ENCODE assay signal across 21 cellular contexts in the genomic region with DNA sequence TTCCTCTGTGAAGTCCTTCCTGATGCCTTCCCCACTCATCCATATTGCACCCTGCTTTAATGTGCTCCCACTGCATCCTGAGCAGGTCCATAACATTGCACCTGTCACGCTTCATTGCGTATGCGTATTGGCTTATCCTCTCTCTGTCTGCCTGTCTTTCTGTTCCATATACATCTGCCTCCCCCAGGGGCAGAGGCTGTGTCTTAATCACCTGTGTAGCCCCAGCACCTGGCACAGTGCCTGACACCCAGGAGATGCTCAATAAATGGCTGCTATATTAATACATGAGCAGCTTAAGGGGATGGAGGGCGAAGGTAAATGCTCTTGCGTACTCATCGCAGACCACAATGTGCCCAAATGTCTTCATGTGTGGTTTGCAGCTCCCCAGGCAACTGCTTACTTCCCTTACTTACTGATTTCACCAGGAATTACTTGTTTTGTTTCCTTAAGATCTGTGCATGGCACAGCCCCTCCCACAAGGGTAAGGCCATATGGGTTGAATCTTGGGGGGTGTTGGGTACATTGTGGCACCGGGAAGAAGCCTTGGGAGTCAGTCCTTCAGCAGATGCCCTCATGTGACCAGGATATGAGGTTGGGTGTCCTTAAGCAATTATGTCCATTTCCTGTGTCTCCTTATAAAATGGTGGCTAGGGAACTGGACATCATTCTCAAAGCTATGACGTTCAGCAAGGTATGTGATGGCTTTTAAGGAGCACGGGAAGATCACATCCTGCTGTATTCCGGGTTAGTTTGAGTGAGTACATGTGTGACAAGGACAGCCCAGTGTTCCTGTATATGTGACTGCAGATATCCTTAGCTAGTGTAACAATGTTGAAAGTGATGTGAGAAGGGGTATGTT. TPM values are rescaled to one million over a fixed set of nuclear protein-coding genes. Genes with fewer than 3 reads are reported as not detected.
DNase-seq lines count a peak whose midpoint lies in the region; ATAC-seq and TF ChIP-seq lines count a peak whose summit lies in the region.
"Had no signal": no experiment of that assay in that cellular context is flagged by ENCODE, and none has a peak within 500 bp of the region (broad histone marks: within the 10 kb centered on the region; RNA-seq: fewer than 3 reads in every experiment).

No MANE protein-coding gene starts in this region.

- no peaks in the 10 kb centered on the region for H3K79me2 ChIP-seq in MM.1S (ENCODE audit: low read length)

- no peaks in the 10 kb centered on the region for H3K9me2 ChIP-seq in MM.1S (replicated peaks; ENCODE audit: insufficient read depth, low read length)

- no peak overlapping the region for H3K4me3 ChIP-seq in adrenal gland
- H3K4me3 ChIP-seq in MM.1S (ENCODE audit: low read length), result no peak overlapping the region
- H3K4me3 ChIP-seq: colonic mucosa, smooth muscle cell, thoracic aorta had no signal

- ATAC-seq in activated T-cell treated with anti-CD3 and anti-CD28 coated beads, Interleukin-2, amount 50 U/mL, for 4 hours, result no peak
- ATAC-seq in stimulated activated effector memory CD8-positive, alpha-beta T cell treated with anti-CD3 and anti-CD28 coated beads, Interleukin-12 subunit alpha, Interleukin-12 subunit beta, amount 100 ng/mL, for 72 hours, result no peak
- no peak for ATAC-seq in GM18520 (IDR thresholded peaks at IDR 0.05; ENCODE audit: unreplicated experiment)
- ATAC-seq: naive thymus-derived CD4-positive, alpha-beta T cell had no signal

- no peaks in the 10 kb centered on the region for H3K27me3 ChIP-seq in adrenal gland
- no peaks in the 10 kb centered on the region for H3K27me3 ChIP-seq in MM.1S (replicated peaks; ENCODE audit: insufficient read depth, low read length)
- H3K27me3 ChIP-seq: colonic mucosa had no signal

- H2AFZ ChIP-seq in MM.1S (ENCODE audit: low read length), result no peak overlapping the region

- no peaks in the 10 kb centered on the region for H3K4me1 ChIP-seq in adrenal gland (replicated peaks in 1 of 2)
- H3K4me1 ChIP-seq in MM.1S (ENCODE audit: low read length), result 0 out of 2 replicates have a peak, but pooled peaks cover under 1% of the 10 kb centered on the region

- H3K9me3 ChIP-seq in adrenal gland (replicated peaks in 1 of 3) (no peaks in the 10 kb centered on the region), MM.1S (replicated peaks; ENCODE audit: insufficient read depth, low read length) (no peaks in the 10 kb centered on the region)
- H3K9me3 ChIP-seq: colonic mucosa, thoracic aorta had no signal

- peak overlapping the region; percentile 54 for H3K27ac Mint-ChIP-seq in activated T-cell treated with anti-CD3 and anti-CD28 coated beads, Interleukin-2, amount 50 U/mL, for 24 hours
- peak overlapping the region; percentile 13 for H3K27ac Mint-ChIP-seq in stimulated activated effector memory CD8-positive, alpha-beta T cell treated with anti-CD3 and anti-CD28 coated beads, Interleukin-12 subunit alpha, Interleukin-12 subunit beta, amount 100 ng/mL, for 72 hours
- H3K27ac Mint-ChIP-seq: memory B cell; naive thymus-derived CD4-positive, alpha-beta T cell; progenitor cell of endocrine pancreas; T-helper 1 cell treated with Interleukin-12 subunit alpha and Interleukin-12 subunit beta and Interleukin-4 antibody, amounts not matched to agents 30 μg/mL and 1 μg/mL, for 36 hours had no signal

- no peaks in the 10 kb centered on the region for H4K20me1 ChIP-seq in MM.1S (ENCODE audit: insufficient read depth, low read length)

- peaks cover 9% of the 10 kb centered on the region for H3K27me3 Mint-ChIP-seq in activated T-cell treated with anti-CD3 and anti-CD28 coated beads, Interleukin-2, amount 50 U/mL, for 24 hours
- peaks cover 4% of the 10 kb centered on the region for H3K27me3 Mint-ChIP-seq in activated T-cell treated with anti-CD3 and anti-CD28 coated beads, Interleukin-2, amount 50 U/mL, for 4 hours (ENCODE audit: low read depth)

- H3K4me2 ChIP-seq in MM.1S (ENCODE audit: low read depth, low read length), result no peak overlapping the region
- H3K4me2 ChIP-seq: smooth muscle cell had no signal

- no peak for DNase-seq in activated T-cell treated with anti-CD3 and anti-CD28 coated beads, Interleukin-2, amount 50 U/mL, for 24 hours
- DNase-seq in activated T-cell treated with anti-CD3 and anti-CD28 coated beads, Interleukin-2, amount 50 U/mL, for 4 hours, result no peak
- DNase-seq in NCI-H187 (lab: John Stamatoyannopoulos, UW) (peak; percentile 43 to 44), adrenal gland (no peak), MM.1S (no peak)
- no peak for DNase-seq in stimulated activated effector memory CD8-positive, alpha-beta T cell treated with anti-CD3 and anti-CD28 coated beads, Interleukin-12 subunit alpha, Interleukin-12 subunit beta, amount 100 ng/mL, for 72 hours (ENCODE audit: low spot score in 2 of 2)
- DNase-seq: activated CD4-positive, CD25-positive, alpha-beta regulatory T cell; colonic mucosa; GDM1; KG1; NCI-H2029; SHP77 treated with DMSO at 0.1 percent for 48 hours had no signal

- H3K9ac ChIP-seq in MM.1S (ENCODE audit: low read length), result no peak overlapping the region

- H3K36me3 ChIP-seq in adrenal gland (replicated peaks in 1 of 2) (no peaks in the 10 kb centered on the region), MM.1S (replicated peaks; ENCODE audit: insufficient read depth, low read length) (no peaks in the 10 kb centered on the region)
- H3K36me3 ChIP-seq: colonic mucosa, thoracic aorta had no signal

- H3K4me3 Mint-ChIP-seq in activated T-cell treated with anti-CD3 and anti-CD28 coated beads, Interleukin-2, amount 50 U/mL, for 24 hours, result no peak overlapping the region
- H3K4me3 Mint-ChIP-seq in activated T-cell treated with anti-CD3 and anti-CD28 coated beads, Interleukin-2, amount 50 U/mL, for 4 hours, result no peak overlapping the region
- peak overlapping the region; percentile 25 for H3K4me3 Mint-ChIP-seq in stimulated activated effector memory CD8-positive, alpha-beta T cell treated with anti-CD3 and anti-CD28 coated beads, Interleukin-12 subunit alpha, Interleukin-12 subunit beta, amount 100 ng/mL, for 72 hours
- H3K4me3 Mint-ChIP-seq: memory B cell; naive thymus-derived CD4-positive, alpha-beta T cell; T-helper 1 cell treated with Interleukin-12 subunit alpha and Interleukin-12 subunit beta and Interleukin-4 antibody, amounts not matched to agents 30 μg/mL and 1 μg/mL, for 36 hours had no signal

- no peaks in the 10 kb centered on the region for H3K9me3 Mint-ChIP-seq in activated T-cell treated with anti-CD3 and anti-CD28 coated beads, Interleukin-2, amount 50 U/mL, for 24 hours
- no peaks in the 10 kb centered on the region for H3K9me3 Mint-ChIP-seq in activated T-cell treated with anti-CD3 and anti-CD28 coated beads, Interleukin-2, amount 50 U/mL, for 4 hours
- H3K9me3 Mint-ChIP-seq in stimulated activated effector memory CD8-positive, alpha-beta T cell treated with anti-CD3 and anti-CD28 coated beads, Interleukin-12 subunit alpha, Interleukin-12 subunit beta, amount 100 ng/mL, for 72 hours, result no peaks in the 10 kb centered on the region
- H3K9me3 Mint-ChIP-seq: memory B cell; naive thymus-derived CD4-positive, alpha-beta T cell; T-helper 1 cell treated with Interleukin-12 subunit alpha and Interleukin-12 subunit beta and Interleukin-4 antibody, amounts not matched to agents 30 μg/mL and 1 μg/mL, for 36 hours had no signal

- no peak for TF ChIP-seq CTCF in adrenal gland (IDR thresholded peaks at IDR 0.05)
- TF ChIP-seq CTCF in MM.1S (IDR thresholded peaks at IDR 0.05; ENCODE audit: low read length), result no peak

- no peaks in the 10 kb centered on the region for H3K36me3 Mint-ChIP-seq in activated T-cell treated with anti-CD3 and anti-CD28 coated beads, Interleukin-2, amount 50 U/mL, for 24 hours (ENCODE audit: low read depth)
- H3K36me3 Mint-ChIP-seq in activated T-cell treated with anti-CD3 and anti-CD28 coated beads, Interleukin-2, amount 50 U/mL, for 4 hours (ENCODE audit: insufficient read depth), result peaks cover 3% of the 10 kb centered on the region
- H3K36me3 Mint-ChIP-seq in stimulated activated effector memory CD8-positive, alpha-beta T cell treated with anti-CD3 and anti-CD28 coated beads, Interleukin-12 subunit alpha, Interleukin-12 subunit beta, amount 100 ng/mL, for 72 hours, result no peaks in the 10 kb centered on the region
- H3K36me3 Mint-ChIP-seq: naive thymus-derived CD4-positive, alpha-beta T cell had no signal

- WGBS in adrenal gland, 4 donors, result 75 to 83% (median 80%) methylated on average over 10 of the region's 10 CpGs

- H3K27ac ChIP-seq in angular gyrus (ENCODE audit: low read depth, low read length) (peak overlapping the region; percentile 56), adrenal gland (no peak overlapping the region), MM.1S (ENCODE audit: low read length) (no peak overlapping the region)
- H3K27ac ChIP-seq: colonic mucosa, thoracic aorta had no signal

- H3K4me1 Mint-ChIP-seq in activated T-cell treated with anti-CD3 and anti-CD28 coated beads, Interleukin-2, amount 50 U/mL, for 24 hours (ENCODE audit: low read depth), result peaks cover 16% of the 10 kb centered on the region
- H3K4me1 Mint-ChIP-seq in activated T-cell treated with anti-CD3 and anti-CD28 coated beads, Interleukin-2, amount 50 U/mL, for 4 hours (ENCODE audit: low read depth), result peaks cover 11% of the 10 kb centered on the region
- peaks cover 24% of the 10 kb centered on the region for H3K4me1 Mint-ChIP-seq in stimulated activated effector memory CD8-positive, alpha-beta T cell treated with anti-CD3 and anti-CD28 coated beads, Interleukin-12 subunit alpha, Interleukin-12 subunit beta, amount 100 ng/mL, for 72 hours

- no peak for TF ChIP-seq POLR2A in adrenal gland (IDR thresholded peaks at IDR 0.05)

- H3F3A ChIP-seq in MM.1S (ENCODE audit: insufficient read depth, low read length), result no peaks in the 10 kb centered on the region

- intact Hi-C loops in adrenal gland (cut with DNase I), result no loop called here

RNA-seq across cellular contexts. Expression of a gene that starts 0.8 kb away (rescaled TPM):
- not detected for total RNA-seq in activated T-cell treated with anti-CD3 and anti-CD28 coated beads, Interleukin-2, amount 50 U/mL, for 4 hours
- total RNA-seq in adrenal gland, result 1 to 10 TPM in 1 of 8 donors, under 1 TPM in 1, not detected in 6; 0.97 to 1.4 TPM
- polyA plus RNA-seq in adrenal gland, result under 1 TPM; 0.07 to 0.22 (median 0.16) TPM
- total RNA-seq: OCI-LY7, progenitor cell of endocrine pancreas, smooth muscle cell had no signal
- polyA plus RNA-seq: naive thymus-derived CD4-positive, alpha-beta T cell; smooth muscle cell had no signal

RNA-seq across cellular contexts. Expression of a gene that starts 18.7 kb away (rescaled TPM):
- total RNA-seq in activated T-cell treated with anti-CD3 and anti-CD28 coated beads, Interleukin-2, amount 50 U/mL, for 4 hours, result 1 to 10 TPM; 1.3 to 1.8 (median 1.3) TPM
- total RNA-seq in adrenal gland, result 1 to 10 TPM in 2 of 8 donors, under 1 TPM in 5, not detected in 1; 0.17 to 1.1 (median 0.74) TPM
- 1 to 10 TPM in 2 of 3 donors, under 1 TPM in 1; 0.73 to 5.8 (median 1.7) TPM for polyA plus RNA-seq in adrenal gland
- total RNA-seq: smooth muscle cell had no signal
- polyA plus RNA-seq: naive thymus-derived CD4-positive, alpha-beta T cell; smooth muscle cell had no signal

RNA-seq across cellular contexts. Expression of a gene that starts 23.6 kb away (rescaled TPM):
- total RNA-seq in activated T-cell treated with anti-CD3 and anti-CD28 coated beads, Interleukin-2, amount 50 U/mL, for 4 hours, result 10 to 100 TPM; 38.7 to 69.4 (median 47.9) TPM
- 10 to 100 TPM in 7 of 8 donors, 1 to 10 TPM in 1; 9.8 to 37.0 (median 20.0) TPM for total RNA-seq in adrenal gland
- 10 to 100 TPM in 2 of 3 donors, 1 to 10 TPM in 1; 7.9 to 17.9 (median 10.5) TPM for polyA plus RNA-seq in adrenal gland

RNA-seq across cellular contexts. Expression of a gene that starts 44.1 kb away (rescaled TPM):
- 10 to 100 TPM; 45.7 to 57.6 (median 50.7) TPM for total RNA-seq in activated T-cell treated with anti-CD3 and anti-CD28 coated beads, Interleukin-2, amount 50 U/mL, for 4 hours
- total RNA-seq in adrenal gland, result 100 to 1,000 TPM in 7 of 8 donors, 10 to 100 TPM in 1; 88.9 to 401 (median 132) TPM
- 10 to 100 TPM; 40.4 to 94.0 (median 42.3) TPM for polyA plus RNA-seq in adrenal gland

RNA-seq across cellular contexts. Expression of a gene that starts 44.2 kb away (rescaled TPM):
- total RNA-seq in activated T-cell treated with anti-CD3 and anti-CD28 coated beads, Interleukin-2, amount 50 U/mL, for 4 hours, result 1 to 10 TPM; 1.2 to 2.3 (median 1.4) TPM
- total RNA-seq in adrenal gland, result 10 to 100 TPM in 1 of 8 donors, 1 to 10 TPM in 7; 3.3 to 20.2 (median 4.9) TPM
- polyA plus RNA-seq in adrenal gland, result 1 to 10 TPM; 2.2 to 3.5 (median 3.1) TPM

Comparison
In these comparisons a context has a peak if more than half of its experiments do, and no peak if none do; other contexts are left out.
1. DNase-seq: peak in NCI-H187 (2 of 2); none in activated T-cell treated with anti-CD3 and anti-CD28 coated beads, Interleukin-2, amount 50 U/mL, for 24 hours (single experiment), activated T-cell treated with anti-CD3 and anti-CD28 coated beads, Interleukin-2, amount 50 U/mL, for 4 hours (single experiment), stimulated activated effector memory CD8-positive, alpha-beta T cell treated with anti-CD3 and anti-CD28 coated beads, Interleukin-12 subunit alpha, Interleukin-12 subunit beta, amount 100 ng/mL, for 72 hours (0 of 2), adrenal gland (0 of 7) and MM.1S (single experiment).